In the genomic region with DNA sequence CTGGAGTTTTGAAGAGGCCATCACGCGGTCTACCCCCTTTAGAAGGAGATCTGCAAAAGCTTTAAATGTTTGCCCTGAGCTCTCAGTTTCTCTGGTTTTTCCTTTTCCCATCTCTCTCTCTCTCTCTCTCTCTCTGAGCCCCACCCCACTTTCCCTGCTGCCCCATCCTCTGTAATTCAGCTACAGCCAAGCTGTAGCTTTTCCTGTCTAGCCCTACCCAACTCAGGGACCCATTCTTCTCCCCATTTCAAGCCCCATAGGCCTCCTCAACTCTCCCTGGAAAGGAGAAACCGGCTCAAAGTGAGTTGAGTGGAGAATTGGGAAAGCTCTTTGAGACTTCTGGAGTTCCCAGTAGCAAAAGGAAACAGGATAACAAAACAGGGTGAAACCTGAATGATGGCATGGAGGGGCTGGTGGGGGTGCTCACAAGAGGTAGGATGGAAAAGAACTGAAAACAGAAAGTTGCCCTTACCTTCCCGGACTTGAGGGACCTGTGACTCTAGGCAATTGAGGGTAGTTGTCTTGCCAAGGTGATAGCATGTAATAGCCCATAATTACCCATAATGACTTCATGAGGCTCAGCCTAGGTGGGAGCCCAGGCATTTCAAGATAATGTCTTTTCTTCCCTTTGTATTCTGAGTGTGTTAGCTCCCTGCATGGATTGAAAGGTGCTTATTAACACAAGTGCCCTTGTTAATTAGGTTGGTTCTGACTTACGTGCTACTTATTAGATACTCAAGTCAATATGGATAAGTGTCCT, we compare ENCODE assay signal across 15 cellular contexts.
DNase-seq lines count a peak whose midpoint lies in the region; TF ChIP-seq lines count a peak whose summit lies in the region.
"Had no signal": no experiment of that assay in that cellular context is flagged by ENCODE, and none has a peak within 500 bp of the region (broad histone marks: within the 10 kb centered on the region; RNA-seq: fewer than 3 reads in every experiment).

No MANE protein-coding gene starts in this region.

- H3K27ac ChIP-seq in left ventricle myocardium inferior (replicated peaks) (no peak overlapping the region), hepatocyte (peak overlapping the region; percentile 61), SK-N-SH (ENCODE audit: low read depth in 2 of 2, low read length in 1 of 2) (no peak overlapping the region)

- DNase-seq in cardiac septum (ENCODE audit: low spot score): peak; percentile 17
- no peak for DNase-seq in left ventricle myocardium inferior
- DNase-seq in NCI-H748 (lab: John Stamatoyannopoulos, UW; ENCODE audit: unreplicated experiment): peak; percentile 75
- DNase-seq in hepatocyte (ENCODE audit: low spot score): no peak
- no peak for DNase-seq in type B pancreatic cell (ENCODE audit: extremely low spot score, unreplicated experiment)
- DNase-seq in SK-N-SH: no peak
- no peak for DNase-seq in ACHN
- no peak for DNase-seq in activated T-cell treated with anti-CD3 and anti-CD28 coated beads, Interleukin-2, amount 50 U/mL, for 1 hour
- DNase-seq: 8988T, C1 segment of cervical spinal cord, HCEC 1CT, NCI-H187 treated with DMSO at 0.1 percent for 48 hours, NCI-H524 treated with DMSO at 0.1 percent for 48 hours, Right ventricle myocardium superior had no signal

- H3K4me1 ChIP-seq in left ventricle myocardium inferior: no peaks in the 10 kb centered on the region
- peaks cover 20% of the 10 kb centered on the region for H3K4me1 ChIP-seq in hepatocyte (ENCODE audit: insufficient read depth)
- H3K4me1 ChIP-seq in SK-N-SH (ENCODE audit: control insufficient read depth in 1 of 2, insufficient read depth in 2 of 2, low read depth in 1 of 2, low read length in 1 of 2): peaks cover 0 to 12% of the 10 kb centered on the region in 2 experiments; a peak in 2 of 4 replicates

- POLR2A ChIA-PET in SK-N-SH (lab: Yijun Ruan, JAX): interaction anchor here (0.7 kb wide), 1 partner anchor 1738 kb away, joined by 3 read pairs; no protein-coding TSS in a partner anchor

- no peaks in the 10 kb centered on the region for H3K9me3 Mint-ChIP-seq in type B pancreatic cell

- H3K79me2 ChIP-seq in hepatocyte: no peaks in the 10 kb centered on the region
- H3K79me2 ChIP-seq in SK-N-SH (ENCODE audit: insufficient read depth): no peaks in the 10 kb centered on the region

- H3K4me2 ChIP-seq in hepatocyte (no peak overlapping the region), SK-N-SH (no peak overlapping the region)

- intact Hi-C loops in cardiac septum (cut with DNase I) (no loop called here), left ventricle myocardium inferior (cut with micrococcal nuclease) (loop anchor here (5.0 kb wide), 1 partner anchor 186 kb away; no protein-coding TSS in a partner anchor)

- peak overlapping the region; percentile 56 for H3K27ac Mint-ChIP-seq in type B pancreatic cell
- H3K27ac Mint-ChIP-seq: IgD-negative memory B cell had no signal

- H3K9me3 ChIP-seq in left ventricle myocardium inferior (replicated peaks): no peaks in the 10 kb centered on the region
- no peaks in the 10 kb centered on the region for H3K9me3 ChIP-seq in hepatocyte (ENCODE audit: low read depth)
- no peaks in the 10 kb centered on the region for H3K9me3 ChIP-seq in SK-N-SH

- H3K27me3 Mint-ChIP-seq in type B pancreatic cell: no peaks in the 10 kb centered on the region

- no peaks in the 10 kb centered on the region for H3F3A ChIP-seq in SK-N-SH (replicated peaks; ENCODE audit: insufficient read depth)

- no peak overlapping the region for H3K9ac ChIP-seq in SK-N-SH

- no peak overlapping the region for H2AFZ ChIP-seq in hepatocyte
- no peak overlapping the region for H2AFZ ChIP-seq in SK-N-SH (ENCODE audit: low read depth)

- 83% methylated on average over 5 of the region's 5 CpGs for WGBS in hepatocyte (ENCODE audit: low lambda C conversion rate, missing lambda C conversion rate)
- 93% methylated on average over 5 of the region's 5 CpGs for WGBS in SK-N-SH (ENCODE audit: low lambda C conversion rate)

- peaks cover 11% of the 10 kb centered on the region for H3K4me1 Mint-ChIP-seq in type B pancreatic cell (ENCODE audit: unreplicated experiment)
- H3K4me1 Mint-ChIP-seq: IgD-negative memory B cell had no signal

- in situ Hi-C loops in ACHN (cut with HindIII; ENCODE audit: low pct_ligation_motif_present, low pct_unique_long_range_greater_than_20kb, low sequenced_read_pairs): no loop called here

- H3K27me3 ChIP-seq in left ventricle myocardium inferior (ENCODE audit: low read depth) (no peaks in the 10 kb centered on the region), hepatocyte (no peaks in the 10 kb centered on the region), SK-N-SH (ENCODE audit: insufficient read depth) (no peaks in the 10 kb centered on the region)

- H3K4me3 Mint-ChIP-seq in type B pancreatic cell: no peak overlapping the region
- H3K4me3 Mint-ChIP-seq: IgD-negative memory B cell had no signal

- no peak for TF ChIP-seq RAD21 in SK-N-SH (IDR thresholded peaks at IDR 0.05; ENCODE audit: low read length)

- H3K9me2 ChIP-seq in hepatocyte (replicated peaks; ENCODE audit: insufficient read depth) (no peaks in the 10 kb centered on the region), SK-N-SH (no peaks in the 10 kb centered on the region)

- H3K4me3 ChIP-seq in left ventricle myocardium inferior (no peak overlapping the region), hepatocyte (no peak overlapping the region), SK-N-SH (ENCODE audit: low read depth in 2 of 2, low read length in 1 of 2) (no peak overlapping the region)

- no peaks in the 10 kb centered on the region for H3K36me3 ChIP-seq in left ventricle myocardium inferior
- H3K36me3 ChIP-seq in hepatocyte (replicated peaks; ENCODE audit: insufficient read depth, low read depth): no peaks in the 10 kb centered on the region
- no peaks in the 10 kb centered on the region for H3K36me3 ChIP-seq in SK-N-SH (replicated peaks in 1 of 2; ENCODE audit: control insufficient read depth in 1 of 2, insufficient read depth in 2 of 2, low read length in 1 of 2)

- CTCF ChIA-PET in SK-N-SH (lab: Yijun Ruan, JAX): interaction anchor here (1.0 to 2.0 kb wide), 6 partner anchors 9 to 202 kb away, joined by 3 to 6 read pairs (median 4); partner anchors contain the start of gene LRIG2

- H3K36me3 Mint-ChIP-seq in type B pancreatic cell: peaks cover 4% of the 10 kb centered on the region

- TF ChIP-seq EP300 in SK-N-SH (IDR thresholded peaks at IDR 0.05; ENCODE audit: borderline replicate concordance in 1 of 2, low read depth in 1 of 2, low read length in 1 of 2): no peak

- no peak for TF ChIP-seq CTCF in left ventricle myocardium inferior (IDR thresholded peaks at IDR 0.05; ENCODE audit: borderline replicate concordance)
- no peak for TF ChIP-seq CTCF in hepatocyte (IDR thresholded peaks at IDR 0.05; ENCODE audit: poor library complexity)
- TF ChIP-seq CTCF in type B pancreatic cell (conservative IDR thresholded peaks at IDR 0.05): no peak
- TF ChIP-seq CTCF in SK-N-SH (IDR thresholded peaks at IDR 0.05): no peak

- H4K20me1 ChIP-seq in hepatocyte (ENCODE audit: insufficient read depth, poor library complexity, severe bottlenecking): no peaks in the 10 kb centered on the region
- no peaks in the 10 kb centered on the region for H4K20me1 ChIP-seq in SK-N-SH (ENCODE audit: insufficient read depth)

TF ChIP-seq in SK-N-SH, 30 proteins besides CTCF, POLR2A, EP300 and RAD21 (continues in another document):
- TF ChIP-seq, protein P1, sequence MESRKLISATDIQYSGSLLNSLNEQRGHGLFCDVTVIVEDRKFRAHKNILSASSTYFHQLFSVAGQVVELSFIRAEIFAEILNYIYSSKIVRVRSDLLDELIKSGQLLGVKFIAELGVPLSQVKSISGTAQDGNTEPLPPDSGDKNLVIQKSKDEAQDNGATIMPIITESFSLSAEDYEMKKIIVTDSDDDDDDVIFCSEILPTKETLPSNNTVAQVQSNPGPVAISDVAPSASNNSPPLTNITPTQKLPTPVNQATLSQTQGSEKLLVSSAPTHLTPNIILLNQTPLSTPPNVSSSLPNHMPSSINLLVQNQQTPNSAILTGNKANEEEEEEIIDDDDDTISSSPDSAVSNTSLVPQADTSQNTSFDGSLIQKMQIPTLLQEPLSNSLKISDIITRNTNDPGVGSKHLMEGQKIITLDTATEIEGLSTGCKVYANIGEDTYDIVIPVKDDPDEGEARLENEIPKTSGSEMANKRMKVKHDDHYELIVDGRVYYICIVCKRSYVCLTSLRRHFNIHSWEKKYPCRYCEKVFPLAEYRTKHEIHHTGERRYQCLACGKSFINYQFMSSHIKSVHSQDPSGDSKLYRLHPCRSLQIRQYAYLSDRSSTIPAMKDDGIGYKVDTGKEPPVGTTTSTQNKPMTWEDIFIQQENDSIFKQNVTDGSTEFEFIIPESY (IDR thresholded peaks at IDR 0.05; ENCODE audit: borderline replicate concordance, low read depth): no peak
- no peak for TF ChIP-seq POLR2AphosphoS5 (IDR thresholded peaks at IDR 0.05; ENCODE audit: low read depth, low read length)
- TF ChIP-seq, protein P2, sequence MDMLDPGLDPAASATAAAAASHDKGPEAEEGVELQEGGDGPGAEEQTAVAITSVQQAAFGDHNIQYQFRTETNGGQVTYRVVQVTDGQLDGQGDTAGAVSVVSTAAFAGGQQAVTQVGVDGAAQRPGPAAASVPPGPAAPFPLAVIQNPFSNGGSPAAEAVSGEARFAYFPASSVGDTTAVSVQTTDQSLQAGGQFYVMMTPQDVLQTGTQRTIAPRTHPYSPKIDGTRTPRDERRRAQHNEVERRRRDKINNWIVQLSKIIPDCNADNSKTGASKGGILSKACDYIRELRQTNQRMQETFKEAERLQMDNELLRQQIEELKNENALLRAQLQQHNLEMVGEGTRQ (IDR thresholded peaks at IDR 0.05; ENCODE audit: borderline replicate concordance, low read depth, low read length): no peak
- no peak for TF ChIP-seq SMC3 (IDR thresholded peaks at IDR 0.05; ENCODE audit: low read depth, low read length)
- TF ChIP-seq SIN3A (IDR thresholded peaks at IDR 0.05; ENCODE audit: borderline replicate concordance, low read depth, low read length): no peak
- no peak for TF ChIP-seq MEF2A (IDR thresholded peaks at IDR 0.05; ENCODE audit: borderline replicate concordance, low read depth)
- no peak for TF ChIP-seq MAX (IDR thresholded peaks at IDR 0.05; ENCODE audit: low read depth)
- no peak for TF ChIP-seq TAF1 (IDR thresholded peaks at IDR 0.05; ENCODE audit: borderline replicate concordance, low read depth, low read length)
- TF ChIP-seq PBX3 (IDR thresholded peaks at IDR 0.05): no peak

Comparison
In these comparisons a context has a peak if more than half of its experiments do, and no peak if none do; other contexts are left out.
1. DNase-seq: peak in cardiac septum (single experiment) and NCI-H748 (single experiment); none in left ventricle myocardium inferior (single experiment), hepatocyte (single experiment), type B pancreatic cell (single experiment), SK-N-SH (single experiment), ACHN (single experiment) and activated T-cell treated with anti-CD3 and anti-CD28 coated beads, Interleukin-2, amount 50 U/mL, for 1 hour (single experiment).